9 cellular contexts compared by ENCODE assay signal in genomic region chr5:122313001-122313402, GRCh38. TPM values are rescaled to one million over a fixed set of nuclear protein-coding genes. Genes with fewer than 3 reads are reported as not detected.
DNase-seq lines count a peak whose midpoint lies in the region; ATAC-seq and TF ChIP-seq lines count a peak whose summit lies in the region.
"Had no signal": no experiment of that assay in that cellular context is flagged by ENCODE, and none has a peak within 500 bp of the region (broad histone marks: within the 10 kb centered on the region; RNA-seq: fewer than 3 reads in every experiment).

No MANE protein-coding gene starts in this region.

- H3F3A ChIP-seq in GM23248 (ENCODE audit: insufficient read depth), result peaks cover 22% of the 10 kb centered on the region; the same call in 1 of the 2 replicates

- H3K27ac ChIP-seq in GM23248 (0 out of 2 replicates have a peak overlapping the region, but pooled peaks have one; percentile 1), right cardiac atrium (ENCODE audit: low read length) (no peak overlapping the region), rectal smooth muscle tissue (ENCODE audit: low read depth, low read length) (no peak overlapping the region)

- CTCF ChIA-PET in activated B cell treated with CpG ODN at 0.5 μM for 24 hours (lab: Charles Lee), result no interaction called here
- CTCF ChIA-PET in activated CD4-positive, alpha-beta memory T cell treated with anti-CD3 and anti-CD28 coated beads for 36 hours (lab: Charles Lee), result no interaction called here

- no peak overlapping the region for H3K27ac Mint-ChIP-seq in activated B cell treated with CpG ODN at 0.5 μM for 24 hours
- no peak overlapping the region for H3K27ac Mint-ChIP-seq in activated CD4-positive, alpha-beta memory T cell treated with anti-CD3 and anti-CD28 coated beads for 36 hours
- no peak overlapping the region for H3K27ac Mint-ChIP-seq in T-helper 2 cell treated with Interferon-gamma antibody and Interleukin-4, amounts not matched to agents 5 μg/mL and 100 μg/mL, for 36 hours
- no peak overlapping the region for H3K27ac Mint-ChIP-seq in activated T-helper 2 cell treated with anti-CD3 and anti-CD28 coated beads, Interferon-gamma antibody, Interleukin-2, Interleukin-4, amounts not matched to agents 10 μg/mL and 5 μg/mL and 100 μg/mL, durations not matched to agents 14 hours and 24 hours and 36 hours

- peak overlapping the region; percentile 68 for H3K9ac ChIP-seq in GM23248
- no peak overlapping the region for H3K9ac ChIP-seq in rectal smooth muscle tissue (ENCODE audit: low read length)

- H3K9me3 ChIP-seq in GM23248 (ENCODE audit: low read depth), result no peaks in the 10 kb centered on the region
- H3K9me3 ChIP-seq in right cardiac atrium (ENCODE audit: control insufficient read depth, low read length), result no peaks in the 10 kb centered on the region

- intact Hi-C loops in activated B cell treated with CpG ODN at 0.5 μM for 24 hours (cut with micrococcal nuclease) (no loop called here), right cardiac atrium (cut with DNase I) (loop anchor here in 1 of 4 donors (10.0 kb wide), 1 partner anchor 102 kb away; no protein-coding TSS in a partner anchor)
- intact Hi-C loops in activated CD4-positive, alpha-beta memory T cell treated with anti-CD3 and anti-CD28 coated beads for 36 hours (cut with micrococcal nuclease), result no loop called here
- intact Hi-C loops in activated T-helper 2 cell treated with anti-CD3 and anti-CD28 coated beads, Interferon-gamma antibody, Interleukin-2, Interleukin-4, amounts not matched to agents 10 μg/mL and 5 μg/mL and 100 μg/mL, durations not matched to agents 14 hours and 24 hours and 36 hours (cut with micrococcal nuclease), result loop anchor here (5.0 to 10.0 kb wide), 2 partner anchors 238 to 784 kb away; partner anchors contain the start of gene LOX

- peak overlapping the region; percentile 39 for H3K4me3 Mint-ChIP-seq in activated B cell treated with CpG ODN at 0.5 μM for 24 hours
- no peak overlapping the region for H3K4me3 Mint-ChIP-seq in activated CD4-positive, alpha-beta memory T cell treated with anti-CD3 and anti-CD28 coated beads for 36 hours
- no peak overlapping the region for H3K4me3 Mint-ChIP-seq in T-helper 2 cell treated with Interferon-gamma antibody and Interleukin-4, amounts not matched to agents 5 μg/mL and 100 μg/mL, for 36 hours
- H3K4me3 Mint-ChIP-seq in activated T-helper 2 cell treated with anti-CD3 and anti-CD28 coated beads, Interferon-gamma antibody, Interleukin-2, Interleukin-4, amounts not matched to agents 10 μg/mL and 5 μg/mL and 100 μg/mL, durations not matched to agents 14 hours and 24 hours and 36 hours (ENCODE audit: low read depth), result no peak overlapping the region

- no peaks in the 10 kb centered on the region for H3K36me3 Mint-ChIP-seq in activated B cell treated with CpG ODN at 0.5 μM for 24 hours (ENCODE audit: low read depth)
- H3K36me3 Mint-ChIP-seq in activated CD4-positive, alpha-beta memory T cell treated with anti-CD3 and anti-CD28 coated beads for 36 hours, result no peaks in the 10 kb centered on the region
- H3K36me3 Mint-ChIP-seq in T-helper 2 cell treated with Interferon-gamma antibody and Interleukin-4, amounts not matched to agents 5 μg/mL and 100 μg/mL, for 36 hours (ENCODE audit: low read depth), result no peaks in the 10 kb centered on the region
- H3K36me3 Mint-ChIP-seq in activated T-helper 2 cell treated with anti-CD3 and anti-CD28 coated beads, Interferon-gamma antibody, Interleukin-2, Interleukin-4, amounts not matched to agents 10 μg/mL and 5 μg/mL and 100 μg/mL, durations not matched to agents 14 hours and 24 hours and 36 hours (ENCODE audit: low read depth), result no peaks in the 10 kb centered on the region

- no peaks in the 10 kb centered on the region for H4K20me1 ChIP-seq in GM23248 (ENCODE audit: insufficient read depth)

- H3K27me3 ChIP-seq in GM23248 (replicated peaks; ENCODE audit: insufficient read depth), result no peaks in the 10 kb centered on the region
- no peaks in the 10 kb centered on the region for H3K27me3 ChIP-seq in right cardiac atrium (ENCODE audit: control insufficient read depth, insufficient read depth)
- H3K27me3 ChIP-seq in rectal smooth muscle tissue (ENCODE audit: control insufficient read depth, insufficient read depth, low read length), result peaks cover 8% of the 10 kb centered on the region

- no peaks in the 10 kb centered on the region for H3K79me2 ChIP-seq in GM23248 (ENCODE audit: insufficient read depth)

- POLR2A ChIA-PET in activated B cell treated with CpG ODN at 0.5 μM for 24 hours (lab: Charles Lee), result no interaction called here
- POLR2A ChIA-PET in activated CD4-positive, alpha-beta memory T cell treated with anti-CD3 and anti-CD28 coated beads for 36 hours (lab: Charles Lee), result no interaction called here

- DNase-seq in GM23248 (peak; percentile 76), activated B cell treated with CpG ODN at 0.5 μM for 24 hours (no peak), right cardiac atrium (peak; percentile 29 to 66 (median 63)), NAMALWA (ENCODE audit: low spot score) (no peak)
- no peak for DNase-seq in activated CD4-positive, alpha-beta memory T cell treated with anti-CD3 and anti-CD28 coated beads for 36 hours
- no peak for DNase-seq in T-helper 2 cell treated with Interferon-gamma antibody and Interleukin-4, amounts not matched to agents 5 μg/mL and 100 μg/mL, for 36 hours (ENCODE audit: low spot score)
- no peak for DNase-seq in activated T-helper 2 cell treated with anti-CD3 and anti-CD28 coated beads, Interferon-gamma antibody, Interleukin-2, Interleukin-4, amounts not matched to agents 10 μg/mL and 5 μg/mL and 100 μg/mL, durations not matched to agents 14 hours and 24 hours and 36 hours (ENCODE audit: low spot score)
- DNase-seq: NCI-H526 treated with DMSO at 0.1 percent for 48 hours had no signal

- H3K9me2 ChIP-seq in GM23248 (ENCODE audit: insufficient read depth), result no peaks in the 10 kb centered on the region

- H3K9me3 Mint-ChIP-seq in activated B cell treated with CpG ODN at 0.5 μM for 24 hours, result no peaks in the 10 kb centered on the region
- no peaks in the 10 kb centered on the region for H3K9me3 Mint-ChIP-seq in activated CD4-positive, alpha-beta memory T cell treated with anti-CD3 and anti-CD28 coated beads for 36 hours
- H3K9me3 Mint-ChIP-seq in T-helper 2 cell treated with Interferon-gamma antibody and Interleukin-4, amounts not matched to agents 5 μg/mL and 100 μg/mL, for 36 hours, result no peaks in the 10 kb centered on the region
- no peaks in the 10 kb centered on the region for H3K9me3 Mint-ChIP-seq in activated T-helper 2 cell treated with anti-CD3 and anti-CD28 coated beads, Interferon-gamma antibody, Interleukin-2, Interleukin-4, amounts not matched to agents 10 μg/mL and 5 μg/mL and 100 μg/mL, durations not matched to agents 14 hours and 24 hours and 36 hours

- H3K36me3 ChIP-seq in GM23248 (ENCODE audit: low read depth) (no peaks in the 10 kb centered on the region), rectal smooth muscle tissue (ENCODE audit: control insufficient read depth, insufficient read depth, low read length) (no peaks in the 10 kb centered on the region)

- TF ChIP-seq CTCF in activated B cell treated with CpG ODN at 0.5 μM for 24 hours (IDR thresholded peaks at IDR 0.05), result no peak

- H3K27me3 Mint-ChIP-seq in activated B cell treated with CpG ODN at 0.5 μM for 24 hours, result peaks cover 62% of the 10 kb centered on the region
- H3K27me3 Mint-ChIP-seq in activated CD4-positive, alpha-beta memory T cell treated with anti-CD3 and anti-CD28 coated beads for 36 hours, result peaks cover 38% of the 10 kb centered on the region
- H3K27me3 Mint-ChIP-seq in T-helper 2 cell treated with Interferon-gamma antibody and Interleukin-4, amounts not matched to agents 5 μg/mL and 100 μg/mL, for 36 hours (ENCODE audit: low read depth), result peaks cover 53% of the 10 kb centered on the region
- H3K27me3 Mint-ChIP-seq in activated T-helper 2 cell treated with anti-CD3 and anti-CD28 coated beads, Interferon-gamma antibody, Interleukin-2, Interleukin-4, amounts not matched to agents 10 μg/mL and 5 μg/mL and 100 μg/mL, durations not matched to agents 14 hours and 24 hours and 36 hours (ENCODE audit: low read depth), result peaks cover 53% of the 10 kb centered on the region

- peak overlapping the region; percentile 82 for H3K4me3 ChIP-seq in GM23248
- peak overlapping the region; percentile 97 for H3K4me3 ChIP-seq in right cardiac atrium (ENCODE audit: low read length)
- peak overlapping the region; percentile 67 for H3K4me3 ChIP-seq in rectal smooth muscle tissue (ENCODE audit: low read length)

- H3K4me1 ChIP-seq in GM23248 (ENCODE audit: insufficient read depth) (0 out of 2 replicates have a peak, but pooled peaks cover 7% of the 10 kb centered on the region), right cardiac atrium (ENCODE audit: control insufficient read depth, insufficient read depth, low read length) (no peaks in the 10 kb centered on the region), rectal smooth muscle tissue (ENCODE audit: control insufficient read depth, insufficient read depth, low read length) (peaks cover 7% of the 10 kb centered on the region)

- 2% methylated on average over 12 of the region's 12 CpGs for WGBS in GM23248 (ENCODE audit: low coverage in 1 of 2, low lambda C conversion rate in 2 of 2, missing lambda C conversion rate in 2 of 2), 2 experiments
- 2% methylated on average over 12 of the region's 12 CpGs for WGBS in right cardiac atrium

- H3K4me2 ChIP-seq in GM23248 (ENCODE audit: unreplicated experiment), result peak overlapping the region; percentile 89

- peak overlapping the region; percentile 76 for H2AFZ ChIP-seq in GM23248

- no peak for ATAC-seq in activated B cell treated with CpG ODN at 0.5 μM for 24 hours (ENCODE audit: low read depth)
- peak in 1 of 2 donors; percentile 66 for ATAC-seq in right cardiac atrium

- in situ Hi-C loops in GM23248 (cut with MboI), result no loop called here

- H3K4me1 Mint-ChIP-seq in activated B cell treated with CpG ODN at 0.5 μM for 24 hours, result peaks cover 14% of the 10 kb centered on the region
- H3K4me1 Mint-ChIP-seq in activated CD4-positive, alpha-beta memory T cell treated with anti-CD3 and anti-CD28 coated beads for 36 hours (ENCODE audit: low read depth), result peaks cover 9% of the 10 kb centered on the region
- peaks cover 4% of the 10 kb centered on the region for H3K4me1 Mint-ChIP-seq in T-helper 2 cell treated with Interferon-gamma antibody and Interleukin-4, amounts not matched to agents 5 μg/mL and 100 μg/mL, for 36 hours (ENCODE audit: low read depth)
- H3K4me1 Mint-ChIP-seq in activated T-helper 2 cell treated with anti-CD3 and anti-CD28 coated beads, Interferon-gamma antibody, Interleukin-2, Interleukin-4, amounts not matched to agents 10 μg/mL and 5 μg/mL and 100 μg/mL, durations not matched to agents 14 hours and 24 hours and 36 hours (ENCODE audit: low read depth), result peaks cover 2% of the 10 kb centered on the region

RNA-seq across cellular contexts. Expression of gene SNCAIP, which starts 1.0 kb away (rescaled TPM):
- total RNA-seq in GM23248 (2014; rRNA removed; shearing (Covaris generic)), result 2.4 and 4.0 TPM in 2 replicates
- polyA plus RNA-seq in GM23248 (2016; fragmentation: Nextera tagmentation; extraction: Ambion mirVana) (1.5 TPM in 2 replicates), right cardiac atrium (1.2 TPM)
- total RNA-seq in activated B cell treated with CpG ODN at 0.5 μM for 24 hours (not detected in 2 replicates), right cardiac atrium (1 to 10 TPM; 1.6 to 3.9 (median 2.4) TPM)
- total RNA-seq in activated CD4-positive, alpha-beta memory T cell treated with anti-CD3 and anti-CD28 coated beads for 36 hours, result not detected
- total RNA-seq in activated T-helper 2 cell treated with anti-CD3 and anti-CD28 coated beads, Interferon-gamma antibody, Interleukin-2, Interleukin-4, amounts not matched to agents 10 μg/mL and 5 μg/mL and 100 μg/mL, durations not matched to agents 14 hours and 24 hours and 36 hours, result not detected in 2 replicates

Comparison
In these comparisons a context has a peak if more than half of its experiments do, and no peak if none do; other contexts are left out.
1. DNase-seq: peak in GM23248 (single experiment) and right cardiac atrium (3 of 3); none in activated B cell treated with CpG ODN at 0.5 μM for 24 hours (single experiment), NAMALWA (single experiment), activated CD4-positive, alpha-beta memory T cell treated with anti-CD3 and anti-CD28 coated beads for 36 hours (single experiment), T-helper 2 cell treated with Interferon-gamma antibody and Interleukin-4, amounts not matched to agents 5 μg/mL and 100 μg/mL, for 36 hours (single experiment) and activated T-helper 2 cell treated with anti-CD3 and anti-CD28 coated beads, Interferon-gamma antibody, Interleukin-2, Interleukin-4, amounts not matched to agents 10 μg/mL and 5 μg/mL and 100 μg/mL, durations not matched to agents 14 hours and 24 hours and 36 hours (single experiment).
2. Peak in every context shown above with its lines, with median percentiles within 50 percentile points of each other: H3K4me3 ChIP-seq.